ENCODE assay signal across 23 cellular contexts in genomic region chr3:195932418-195933043, GRCh38.
"Had no signal": no experiment of that assay in that cellular context is flagged by ENCODE, and none has a peak within 500 bp of the region (broad histone marks: within the 10 kb centered on the region; RNA-seq: fewer than 3 reads in every experiment).

No MANE protein-coding gene starts in this region.

- H3K27me3 Mint-ChIP-seq: activated CD4-positive, alpha-beta memory T cell treated with anti-CD3 and anti-CD28 coated beads for 36 hours; activated naive CD4-positive, alpha-beta T cell treated with anti-CD3 and anti-CD28 coated beads, Interleukin-2, amount 50 U/mL, for 24 hours; effector memory CD8-positive, alpha-beta T cell; naive B cell; T-helper 17 cell had no signal

- H3K4me3 ChIP-seq: body of pancreas, cardiac muscle cell, left ventricle myocardium inferior, right lobe of liver, uterus had no signal

- FAIRE-seq: endothelial cell of umbilical vein had no signal

- H3K36me3 ChIP-seq: cardiac muscle cell, left ventricle myocardium inferior, right lobe of liver, uterus had no signal

- DNase-seq: activated CD4-positive, alpha-beta memory T cell treated with anti-CD3 and anti-CD28 coated beads for 36 hours; activated CD4-positive, alpha-beta T cell treated with anti-CD3 and anti-CD28 coated beads for 4 hours; activated CD4-positive, CD25-positive, alpha-beta regulatory T cell; activated gamma-delta T cell; activated T-cell treated with anti-CD3 and anti-CD28 coated beads, Interleukin-2, amount 50 U/mL, for 48 hours; anterior cingulate cortex; body of pancreas; effector memory CD8-positive, alpha-beta T cell; immature natural killer cell; left ventricle myocardium inferior; midbrain; naive B cell; occipital lobe; stimulated activated CD4-positive, alpha-beta T cell treated with anti-CD3 and anti-CD28 coated beads, Interleukin-2, amount 100 ng/mL, for 48 hours; stimulated activated naive CD4-positive, alpha-beta T cell; SW 1271; T-helper 17 cell; uterus had no signal

- ATAC-seq: body of pancreas; effector memory CD8-positive, alpha-beta T cell; esophagus mucosa; T-helper 17 cell had no signal

- H3K9me3 Mint-ChIP-seq: activated CD4-positive, alpha-beta memory T cell treated with anti-CD3 and anti-CD28 coated beads for 36 hours; activated naive CD4-positive, alpha-beta T cell treated with anti-CD3 and anti-CD28 coated beads, Interleukin-2, amount 50 U/mL, for 24 hours; effector memory CD8-positive, alpha-beta T cell; immature natural killer cell; naive B cell had no signal

- H3K27me3 ChIP-seq: body of pancreas, cardiac muscle cell, right lobe of liver, uterus had no signal

- H3K9me3 ChIP-seq: body of pancreas, left ventricle myocardium inferior, right lobe of liver, uterus had no signal

- H3K4me1 ChIP-seq: body of pancreas, left ventricle myocardium inferior, right lobe of liver, uterus had no signal

- H3K27ac Mint-ChIP-seq: activated CD4-positive, alpha-beta memory T cell treated with anti-CD3 and anti-CD28 coated beads for 36 hours; activated naive CD4-positive, alpha-beta T cell treated with anti-CD3 and anti-CD28 coated beads, Interleukin-2, amount 50 U/mL, for 24 hours; effector memory CD8-positive, alpha-beta T cell; immature natural killer cell; naive B cell; T-helper 17 cell had no signal

- H3K4me3 Mint-ChIP-seq: activated CD4-positive, alpha-beta memory T cell treated with anti-CD3 and anti-CD28 coated beads for 36 hours; activated naive CD4-positive, alpha-beta T cell treated with anti-CD3 and anti-CD28 coated beads, Interleukin-2, amount 50 U/mL, for 24 hours; effector memory CD8-positive, alpha-beta T cell; immature natural killer cell; naive B cell; T-helper 17 cell had no signal

- H3K4me1 Mint-ChIP-seq: activated naive CD4-positive, alpha-beta T cell treated with anti-CD3 and anti-CD28 coated beads, Interleukin-2, amount 50 U/mL, for 24 hours; immature natural killer cell had no signal

- H3K27ac ChIP-seq: cardiac muscle cell, left ventricle myocardium inferior, right lobe of liver, uterus had no signal

- H3K36me3 Mint-ChIP-seq: activated CD4-positive, alpha-beta memory T cell treated with anti-CD3 and anti-CD28 coated beads for 36 hours; activated naive CD4-positive, alpha-beta T cell treated with anti-CD3 and anti-CD28 coated beads, Interleukin-2, amount 50 U/mL, for 24 hours; naive B cell had no signal
